12 cellular contexts compared by ENCODE assay signal in genomic region chr12:57763881-57764661, GRCh38. TPM values are rescaled to one million over a fixed set of nuclear protein-coding genes. Genes with fewer than 3 reads are reported as not detected.
DNase-seq lines count a peak whose midpoint lies in the region; ATAC-seq, FAIRE-seq and TF ChIP-seq lines count a peak whose summit lies in the region.
"Had no signal": no experiment of that assay in that cellular context is flagged by ENCODE, and none has a peak within 500 bp of the region (broad histone marks: within the 10 kb centered on the region; RNA-seq: fewer than 3 reads in every experiment).

No MANE protein-coding gene starts in this region.

- H2BK12ac ChIP-seq in H1 (ENCODE audit: low read depth, low read length), result no peak overlapping the region

- peaks cover 8% of the 10 kb centered on the region for H4K20me1 ChIP-seq in SU-DHL-6 (ENCODE audit: low read depth, low read length)
- peaks cover 0 to 12% of the 10 kb centered on the region in 2 experiments for H4K20me1 ChIP-seq in H1 (replicated peaks in 1 of 2; ENCODE audit: control insufficient read depth in 1 of 2, insufficient read depth in 2 of 2, low read length in 2 of 2)

- no peaks in the 10 kb centered on the region for H3K9me3 Mint-ChIP-seq in activated CD4-positive, alpha-beta T cell treated with anti-CD3 and anti-CD28 coated beads, Interleukin-2, amount 10 ng/mL, durations not matched to agents 24 days and 14 days

- ATAC-seq in pancreas, result no peak
- ATAC-seq in GM21367 (IDR thresholded peaks at IDR 0.05; ENCODE audit: unreplicated experiment), result no peak
- ATAC-seq in GM21619 (IDR thresholded peaks at IDR 0.05; ENCODE audit: unreplicated experiment), result no peak

- no peaks in the 10 kb centered on the region for H3K79me2 ChIP-seq in SU-DHL-6 (ENCODE audit: insufficient read depth, low read length)
- no peaks in the 10 kb centered on the region for H3K79me2 ChIP-seq in H1 (ENCODE audit: control insufficient read depth in 1 of 2, insufficient read depth in 2 of 2, low read length in 2 of 2)

- H3K4me1 ChIP-seq in H1 (replicated peaks in 1 of 4; ENCODE audit: control insufficient read depth in 3 of 4, insufficient read depth in 4 of 4, low read length in 3 of 4), result peaks cover 13 to 22% (median 19%) of the 10 kb centered on the region in 4 experiments
- H3K4me1 ChIP-seq in pancreas, result peaks cover 6 to 8% (median 8%) of the 10 kb centered on the region in 3 donors

- peak overlapping the region; percentile 52 for H3K4me2 ChIP-seq in SU-DHL-6 (ENCODE audit: low read depth, low read length, poor library complexity, severe bottlenecking)
- H3K4me2 ChIP-seq in H1 (ENCODE audit: insufficient read depth in 1 of 2, low read depth in 2 of 2, low read length in 2 of 2), result peak overlapping the region; percentile 87 to 96

- no peak overlapping the region for H3K56ac ChIP-seq in H1 (replicated peaks; ENCODE audit: insufficient read length, low read depth, low read length)

- H3K9me3 ChIP-seq in SU-DHL-6 (ENCODE audit: insufficient read depth, low read length) (no peaks in the 10 kb centered on the region), H1 (ENCODE audit: insufficient read depth in 2 of 2, low read depth in 1 of 2, low read length in 1 of 2) (no peaks in the 10 kb centered on the region), pancreas (no peaks in the 10 kb centered on the region)
- H3K9me3 ChIP-seq: heart right ventricle, SJCRH30 had no signal

- no peak overlapping the region for H2BK5ac ChIP-seq in H1 (ENCODE audit: low read depth, low read length)

- no peak overlapping the region for H4K5ac ChIP-seq in H1 (ENCODE audit: insufficient read length, low read depth, low read length)

- no peak overlapping the region for H2AK5ac ChIP-seq in H1 (ENCODE audit: low read depth, low read length)

- H3K36me3 ChIP-seq in SU-DHL-6 (ENCODE audit: low read length) (no peaks in the 10 kb centered on the region), H1 (ENCODE audit: control insufficient read depth in 2 of 4, insufficient read depth in 4 of 4, low read length in 3 of 4) (peaks cover 6 to 9% (median 7%) of the 10 kb centered on the region in 4 experiments; a peak in 7 of 8 replicates), pancreas (no peaks in the 10 kb centered on the region)

- H3K23ac ChIP-seq in H1 (ENCODE audit: insufficient read length), result no peak overlapping the region

- H3K27ac Mint-ChIP-seq in activated CD4-positive, alpha-beta T cell treated with anti-CD3 and anti-CD28 coated beads, Interleukin-2, amount 10 ng/mL, durations not matched to agents 24 days and 14 days, result peak overlapping the region; percentile 53

- 76% methylated on average over 6 of the region's 6 CpGs; no CpG with 5 or more reads in 1 of the 2 experiments for whole genome bisulfite sequencing in H1 (ENCODE audit: extremely low coverage in 1 of 2, insufficient coverage in 1 of 2, insufficient read length in 1 of 2, insufficient replicate concordance in 2 of 2, low coverage in 1 of 2, low lambda C conversion rate in 2 of 2, missing lambda C conversion rate in 1 of 2), 2 experiments
- 69 to 74% methylated on average over 6 of the region's 6 CpGs for WGBS in pancreas, 2 donors

- DNase-seq in activated CD4-positive, alpha-beta T cell treated with anti-CD3 and anti-CD28 coated beads, Interleukin-2, amount 10 ng/mL, durations not matched to agents 24 days and 14 days, result no peak
- no peak for DNase-seq in activated CD4-positive, alpha-beta T cell treated with anti-CD3 and anti-CD28 coated beads, Interleukin-2, amount 50 U/mL, for 48 hours
- DNase-seq in H1 (ENCODE audit: low read depth in 1 of 2, low spot score in 2 of 2) (no peak), pancreas (no peak), UCSD-AML1 (lab: John Stamatoyannopoulos, UW; ENCODE audit: unreplicated experiment) (no peak)
- DNase-seq: DMS79 treated with DMSO at 0.1 percent for 48 hours had no signal

- TF ChIP-seq RAD21 in H1 (IDR thresholded peaks at IDR 0.05 in 1 of 2, conservative IDR thresholded peaks at IDR 0.05 in 1 of 2; ENCODE audit: low read depth in 2 of 2, low read length in 2 of 2), result no peak

- H3K9me2 ChIP-seq in SU-DHL-6 (replicated peaks; ENCODE audit: insufficient read depth, low read length), result no peaks in the 10 kb centered on the region

- TF ChIP-seq CTCF in SU-DHL-6 (IDR thresholded peaks at IDR 0.05; ENCODE audit: insufficient read depth, low read length, poor library complexity, severe bottlenecking) (no peak), H1 (IDR thresholded peaks at IDR 0.05; ENCODE audit: control extremely low read depth in 1 of 3, insufficient read depth in 1 of 3, low read depth in 1 of 3, low read length in 3 of 3) (no peak), pancreas (IDR thresholded peaks at IDR 0.05) (no peak)

- H3K14ac ChIP-seq in H1 (ENCODE audit: insufficient read length), result no peak overlapping the region

- no peak overlapping the region for H4K91ac ChIP-seq in H1 (replicated peaks; ENCODE audit: insufficient read length, low read length)

- H2BK15ac ChIP-seq in H1 (ENCODE audit: low read length), result no peak overlapping the region

- H3K27me3 ChIP-seq in SU-DHL-6 (ENCODE audit: low read length), result no peaks in the 10 kb centered on the region
- peaks cover 22 to 39% (median 37%) of the 10 kb centered on the region in 4 experiments for H3K27me3 ChIP-seq in H1 (replicated peaks in 1 of 4; ENCODE audit: control insufficient read depth in 3 of 4, extremely low read depth in 1 of 4, insufficient read depth in 3 of 4, low read length in 3 of 4)
- no peaks in the 10 kb centered on the region for H3K27me3 ChIP-seq in pancreas
- H3K27me3 ChIP-seq: SJCRH30 had no signal

- no peak overlapping the region for H3K4me3 ChIP-seq in SU-DHL-6 (ENCODE audit: insufficient read depth, low read length, poor library complexity, severe bottlenecking)
- peak overlapping the region; percentile 39 to 66 (median 64); a peak in 5 of 8 replicates for H3K4me3 ChIP-seq in H1 (ENCODE audit: extremely low read depth in 1 of 4, insufficient read depth in 2 of 4, low read depth in 3 of 4, low read length in 4 of 4)
- H3K4me3 ChIP-seq in pancreas, result peak overlapping the region in 3 of 4 donors; percentile 23 to 56 (median 49)
- H3K4me3 ChIP-seq: SJCRH30 had no signal

- H3K36me3 Mint-ChIP-seq in activated CD4-positive, alpha-beta T cell treated with anti-CD3 and anti-CD28 coated beads, Interleukin-2, amount 10 ng/mL, durations not matched to agents 24 days and 14 days (ENCODE audit: low read depth), result peaks cover 38% of the 10 kb centered on the region

- no peak overlapping the region for H2BK20ac ChIP-seq in H1 (ENCODE audit: low read length)

- H3K9ac ChIP-seq in SU-DHL-6 (ENCODE audit: low read length) (no peak overlapping the region), H1 (replicated peaks in 1 of 4; ENCODE audit: extremely low read depth in 1 of 4, low read depth in 3 of 4, low read length in 3 of 4) (no peak overlapping the region)

- H3F3A ChIP-seq in SU-DHL-6 (ENCODE audit: insufficient read depth), result no peaks in the 10 kb centered on the region

- H3K4me1 Mint-ChIP-seq in activated CD4-positive, alpha-beta T cell treated with anti-CD3 and anti-CD28 coated beads, Interleukin-2, amount 10 ng/mL, durations not matched to agents 24 days and 14 days, result peaks cover 39% of the 10 kb centered on the region

- FAIRE-seq in H1 (lab: Jason Lieb, UNC) (no peak), pancreas (lab: Jason Lieb, UNC) (no peak)
- FAIRE-seq: endothelial cell of umbilical vein had no signal

- H3K79me1 ChIP-seq in H1 (ENCODE audit: low read depth, low read length), result no peaks in the 10 kb centered on the region

- H2BK120ac ChIP-seq in H1 (replicated peaks; ENCODE audit: low read depth, low read length), result no peak overlapping the region

- H4K8ac ChIP-seq in H1 (ENCODE audit: extremely low read depth, insufficient read depth, low read length), result no peak overlapping the region

- peaks cover 8% of the 10 kb centered on the region for H3K27me3 Mint-ChIP-seq in activated CD4-positive, alpha-beta T cell treated with anti-CD3 and anti-CD28 coated beads, Interleukin-2, amount 10 ng/mL, durations not matched to agents 24 days and 14 days

- POLR2A ChIA-PET in H1 (lab: Charles Lee; ENCODE audit: partially characterized antibody), result interaction anchor here (0.7 to 5.4 kb wide), 13 partner anchors 8 to 80 kb away, joined by 3 to 35 read pairs (median 4); partner anchors contain the start of genes CDK4, EEF1AKMT3, MARCHF9 and METTL1

- H3K23me2 ChIP-seq in H1 (ENCODE audit: low read depth, low read length), result peaks cover 23% of the 10 kb centered on the region

- H3K4me3 Mint-ChIP-seq in activated CD4-positive, alpha-beta T cell treated with anti-CD3 and anti-CD28 coated beads, Interleukin-2, amount 10 ng/mL, durations not matched to agents 24 days and 14 days, result peak overlapping the region; percentile 93

- CTCF ChIA-PET in H1 (lab: Charles Lee; ENCODE audit: partially characterized antibody), result interaction anchor here (0.5 to 1.6 kb wide), 7 partner anchors 8 to 181 kb away, joined by 3 to 15 read pairs (median 4); no protein-coding TSS in a partner anchor

- TF ChIP-seq EP300 in H1 (IDR thresholded peaks at IDR 0.05; ENCODE audit: borderline replicate concordance in 1 of 2, low read depth in 2 of 2, low read length in 2 of 2), result no peak

- TF ChIP-seq POLR2A in H1 (IDR thresholded peaks at IDR 0.05; ENCODE audit: control extremely low read depth in 1 of 2, low read depth in 2 of 2, low read length in 2 of 2), result peak in 1 of 2 experiments; percentile 29; a peak in 2 of 3 replicates

- no peak overlapping the region for H3K4ac ChIP-seq in H1 (replicated peaks; ENCODE audit: insufficient read length, low read depth, low read length)

- H2AFZ ChIP-seq in SU-DHL-6 (ENCODE audit: low read depth, low read length, severe bottlenecking) (no peak overlapping the region), H1 (ENCODE audit: low read length) (peak overlapping the region; percentile 91)

- intact Hi-C loops in activated CD4-positive, alpha-beta T cell treated with anti-CD3 and anti-CD28 coated beads, Interleukin-2, amount 10 ng/mL, durations not matched to agents 24 days and 14 days (cut with micrococcal nuclease), result no loop called here
- intact Hi-C loops in pancreas (cut with DNase I), result no loop called here

- no peak overlapping the region for H3K27ac ChIP-seq in SU-DHL-6 (ENCODE audit: low read depth, low read length)
- no peak overlapping the region for H3K27ac ChIP-seq in H1 (ENCODE audit: low read depth, low read length)
- H3K27ac ChIP-seq in pancreas, result peak overlapping the region in 3 of 4 donors; percentile 60 to 70 (median 64)
- H3K27ac ChIP-seq: heart right ventricle, SJCRH30 had no signal

- H3K18ac ChIP-seq in H1 (ENCODE audit: extremely low read depth, low read length), result no peak overlapping the region

RNA-seq across cellular contexts. Expression of gene CYP27B1, which starts 2.8 kb away (rescaled TPM):
- total RNA-seq in activated CD4-positive, alpha-beta T cell treated with anti-CD3 and anti-CD28 coated beads, Interleukin-2, amount 10 ng/mL, durations not matched to agents 24 days and 14 days, result 12.3 and 12.7 TPM in 2 replicates
- total RNA-seq in H1 (2021; fragmentation: NEBNext Ultra II Directional; extraction: Animal tissue kit (Norgen Biotek cat#: 25700)), result 2.3 and 3.3 TPM in 2 replicates
- polyA plus RNA-seq in H1 (2011; rRNA removed), result 2.6 and 2.9 TPM in 2 replicates
- 2.5 TPM for polyA plus RNA-seq in H1 (2011; cell fraction: cytosol; rRNA removed)
- 6.3 TPM for polyA plus RNA-seq in H1 (2011; cell fraction: nucleus; rRNA removed)
- polyA plus RNA-seq in H1 (2012, experiment 1 of 2), result 1.9 to 2.5 TPM (median 2.3 TPM) in 4 replicates
- polyA plus RNA-seq in H1 (2012, experiment 2 of 2), result 1.9 TPM
- polyA plus RNA-seq in H1 (2013, experiment 1 of 2), result 1.4 TPM
- 1.2 TPM for polyA plus RNA-seq in H1 (2013, experiment 2 of 2)
- polyA minus RNA-seq in H1 (2011; rRNA and poly(A)+ RNA removed), result 2.0 and 2.1 TPM in 2 replicates
- 4.8 TPM for polyA minus RNA-seq in H1 (2011; cell fraction: cytosol; rRNA and poly(A)+ RNA removed)
- polyA minus RNA-seq in H1 (2011; cell fraction: nucleus; rRNA and poly(A)+ RNA removed), result 4.4 TPM
- 1 to 10 TPM; 2.1 to 5.8 (median 3.8) TPM for total RNA-seq in pancreas
- 1 to 10 TPM; 1.6 to 3.3 TPM for polyA plus RNA-seq in pancreas

RNA-seq across cellular contexts. Expression of gene METTL1, which starts 7.8 kb away (rescaled TPM):
- 72.2 and 79.8 TPM in 2 replicates for total RNA-seq in activated CD4-positive, alpha-beta T cell treated with anti-CD3 and anti-CD28 coated beads, Interleukin-2, amount 10 ng/mL, durations not matched to agents 24 days and 14 days
- 41.9 and 46.0 TPM in 2 replicates for total RNA-seq in H1 (2021; fragmentation: NEBNext Ultra II Directional; extraction: Animal tissue kit (Norgen Biotek cat#: 25700))
- 37.9 and 40.5 TPM in 2 replicates for polyA plus RNA-seq in H1 (2011; rRNA removed)
- polyA plus RNA-seq in H1 (2011; cell fraction: cytosol; rRNA removed), result 40.3 TPM
- polyA plus RNA-seq in H1 (2011; cell fraction: nucleus; rRNA removed), result 64.0 TPM
- polyA plus RNA-seq in H1 (2012, experiment 1 of 2), result 43.4 to 54.7 TPM (median 44.5 TPM) in 4 replicates
- polyA plus RNA-seq in H1 (2012, experiment 2 of 2), result 25.7 TPM
- 21.5 TPM for polyA plus RNA-seq in H1 (2013, experiment 1 of 2)
- polyA plus RNA-seq in H1 (2013, experiment 2 of 2), result 20.7 TPM
- polyA minus RNA-seq in H1 (2011; rRNA and poly(A)+ RNA removed), result 43.2 and 49.7 TPM in 2 replicates
- 20.9 TPM for polyA minus RNA-seq in H1 (2011; cell fraction: cytosol; rRNA and poly(A)+ RNA removed)
- 42.7 TPM for polyA minus RNA-seq in H1 (2011; cell fraction: nucleus; rRNA and poly(A)+ RNA removed)
- total RNA-seq in pancreas, result 10 to 100 TPM; 11.5 to 28.5 (median 15.9) TPM
- 10 to 100 TPM; 43.3 to 55.9 TPM for polyA plus RNA-seq in pancreas

RNA-seq across cellular contexts. Expression of gene EEF1AKMT3, which starts 8.3 kb away (rescaled TPM):
- 5.2 and 6.1 TPM in 2 replicates for total RNA-seq in activated CD4-positive, alpha-beta T cell treated with anti-CD3 and anti-CD28 coated beads, Interleukin-2, amount 10 ng/mL, durations not matched to agents 24 days and 14 days
- 3.1 and 3.8 TPM in 2 replicates for total RNA-seq in H1 (2021; fragmentation: NEBNext Ultra II Directional; extraction: Animal tissue kit (Norgen Biotek cat#: 25700))
- polyA plus RNA-seq in H1 (2011; rRNA removed) (3.6 and 4.4 TPM in 2 replicates), pancreas (1 to 10 TPM; 3.7 to 7.2 TPM)
- 4.2 TPM for polyA plus RNA-seq in H1 (2011; cell fraction: cytosol; rRNA removed)
- 3.5 TPM for polyA plus RNA-seq in H1 (2011; cell fraction: nucleus; rRNA removed)
- polyA plus RNA-seq in H1 (2012, experiment 1 of 2), result 3.3 to 5.1 TPM (median 4.8 TPM) in 4 replicates
- polyA plus RNA-seq in H1 (2012, experiment 2 of 2), result 1.9 TPM
- polyA plus RNA-seq in H1 (2013, experiment 1 of 2), result 2.0 TPM
- polyA plus RNA-seq in H1 (2013, experiment 2 of 2), result 1.8 TPM
- polyA minus RNA-seq in H1 (2011; rRNA and poly(A)+ RNA removed), result 4.0 and 6.4 TPM in 2 replicates
- 3.2 TPM for polyA minus RNA-seq in H1 (2011; cell fraction: cytosol; rRNA and poly(A)+ RNA removed)
- polyA minus RNA-seq in H1 (2011; cell fraction: nucleus; rRNA and poly(A)+ RNA removed), result 5.9 TPM
- 10 to 100 TPM in 5 of 6 donors, 1 to 10 TPM in 1; 9.3 to 20.8 (median 16.0) TPM for total RNA-seq in pancreas

RNA-seq across cellular contexts. Expression of gene MARCHF9, which starts 9.2 kb away (rescaled TPM):
- total RNA-seq in activated CD4-positive, alpha-beta T cell treated with anti-CD3 and anti-CD28 coated beads, Interleukin-2, amount 10 ng/mL, durations not matched to agents 24 days and 14 days, result 21.6 and 22.7 TPM in 2 replicates
- 6.1 and 6.4 TPM in 2 replicates for total RNA-seq in H1 (2021; fragmentation: NEBNext Ultra II Directional; extraction: Animal tissue kit (Norgen Biotek cat#: 25700))
- 6.6 and 7.8 TPM in 2 replicates for polyA plus RNA-seq in H1 (2011; rRNA removed)
- polyA plus RNA-seq in H1 (2011; cell fraction: cytosol; rRNA removed), result 7.0 TPM
- 13.3 TPM for polyA plus RNA-seq in H1 (2011; cell fraction: nucleus; rRNA removed)
- 4.7 to 8.7 TPM (median 8.1 TPM) in 4 replicates for polyA plus RNA-seq in H1 (2012, experiment 1 of 2)
- polyA plus RNA-seq in H1 (2012, experiment 2 of 2), result 8.9 TPM
- 4.9 TPM for polyA plus RNA-seq in H1 (2013, experiment 1 of 2)
- polyA plus RNA-seq in H1 (2013, experiment 2 of 2), result 4.5 TPM
- polyA minus RNA-seq in H1 (2011; rRNA and poly(A)+ RNA removed), result 5.9 and 6.2 TPM in 2 replicates
- polyA minus RNA-seq in H1 (2011; cell fraction: cytosol; rRNA and poly(A)+ RNA removed), result 3.5 TPM
- 4.1 TPM for polyA minus RNA-seq in H1 (2011; cell fraction: nucleus; rRNA and poly(A)+ RNA removed)
- total RNA-seq in pancreas, result 10 to 100 TPM in 1 of 6 donors, 1 to 10 TPM in 5; 6.7 to 11.3 (median 7.6) TPM
- 10 to 100 TPM; 17.2 to 32.5 TPM for polyA plus RNA-seq in pancreas

RNA-seq across cellular contexts. Expression of gene CDK4, which starts 12.0 kb away (rescaled TPM):
- total RNA-seq in activated CD4-positive, alpha-beta T cell treated with anti-CD3 and anti-CD28 coated beads, Interleukin-2, amount 10 ng/mL, durations not matched to agents 24 days and 14 days, result 240 and 248 TPM in 2 replicates
- 174 and 180 TPM in 2 replicates for total RNA-seq in H1 (2021; fragmentation: NEBNext Ultra II Directional; extraction: Animal tissue kit (Norgen Biotek cat#: 25700))
- polyA plus RNA-seq in H1 (2011; rRNA removed) (311 and 368 TPM in 2 replicates), pancreas (10 to 100 TPM; 26.7 to 43.4 TPM)
- polyA plus RNA-seq in H1 (2011; cell fraction: cytosol; rRNA removed), result 368 TPM
- polyA plus RNA-seq in H1 (2011; cell fraction: nucleus; rRNA removed), result 288 TPM
- 210 to 260 TPM (median 226 TPM) in 4 replicates for polyA plus RNA-seq in H1 (2012, experiment 1 of 2)
- polyA plus RNA-seq in H1 (2012, experiment 2 of 2), result 272 TPM
- 111 TPM for polyA plus RNA-seq in H1 (2013, experiment 1 of 2)
- polyA plus RNA-seq in H1 (2013, experiment 2 of 2), result 105 TPM
- 218 and 329 TPM in 2 replicates for polyA minus RNA-seq in H1 (2011; rRNA and poly(A)+ RNA removed)
- 110 TPM for polyA minus RNA-seq in H1 (2011; cell fraction: cytosol; rRNA and poly(A)+ RNA removed)
- 99.0 TPM for polyA minus RNA-seq in H1 (2011; cell fraction: nucleus; rRNA and poly(A)+ RNA removed)
- 10 to 100 TPM; 30.6 to 48.5 (median 40.3) TPM for total RNA-seq in pancreas

Comparison
In these comparisons a context has a peak if more than half of its experiments do, and no peak if none do; other contexts are left out.
1. H3K27ac ChIP-seq: peak in pancreas (3 of 4); none in SU-DHL-6 (single experiment) and H1 (single experiment).